Comparison of ENCODE assay signal across 1 cellular context in the genomic region with DNA sequence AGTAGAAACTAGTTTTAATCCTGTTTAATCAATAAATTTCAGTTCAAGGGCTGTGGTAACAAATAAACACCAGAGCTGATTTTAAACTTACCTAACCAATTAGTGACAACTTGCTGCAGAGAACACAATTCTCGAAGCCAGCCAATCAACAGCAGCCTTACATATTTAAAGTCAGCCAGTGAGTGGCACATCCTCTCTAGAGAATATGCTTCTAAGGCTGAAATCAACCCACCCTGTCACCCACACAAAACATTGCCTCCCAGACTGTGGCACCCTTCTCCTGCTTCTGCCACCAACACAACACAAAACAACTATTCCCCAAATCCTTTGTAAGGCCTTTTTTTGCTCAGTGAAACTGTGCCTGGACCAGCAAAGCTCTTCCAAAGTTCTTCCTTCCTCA.
TF ChIP-seq lines count a peak whose summit lies in the region.

No MANE protein-coding gene starts in this region.

TF ChIP-seq in GM23338, 12 proteins besides CTCF, POLR2A, EP300 and RAD21 (continued from another document):
- TF ChIP-seq, protein P1, sequence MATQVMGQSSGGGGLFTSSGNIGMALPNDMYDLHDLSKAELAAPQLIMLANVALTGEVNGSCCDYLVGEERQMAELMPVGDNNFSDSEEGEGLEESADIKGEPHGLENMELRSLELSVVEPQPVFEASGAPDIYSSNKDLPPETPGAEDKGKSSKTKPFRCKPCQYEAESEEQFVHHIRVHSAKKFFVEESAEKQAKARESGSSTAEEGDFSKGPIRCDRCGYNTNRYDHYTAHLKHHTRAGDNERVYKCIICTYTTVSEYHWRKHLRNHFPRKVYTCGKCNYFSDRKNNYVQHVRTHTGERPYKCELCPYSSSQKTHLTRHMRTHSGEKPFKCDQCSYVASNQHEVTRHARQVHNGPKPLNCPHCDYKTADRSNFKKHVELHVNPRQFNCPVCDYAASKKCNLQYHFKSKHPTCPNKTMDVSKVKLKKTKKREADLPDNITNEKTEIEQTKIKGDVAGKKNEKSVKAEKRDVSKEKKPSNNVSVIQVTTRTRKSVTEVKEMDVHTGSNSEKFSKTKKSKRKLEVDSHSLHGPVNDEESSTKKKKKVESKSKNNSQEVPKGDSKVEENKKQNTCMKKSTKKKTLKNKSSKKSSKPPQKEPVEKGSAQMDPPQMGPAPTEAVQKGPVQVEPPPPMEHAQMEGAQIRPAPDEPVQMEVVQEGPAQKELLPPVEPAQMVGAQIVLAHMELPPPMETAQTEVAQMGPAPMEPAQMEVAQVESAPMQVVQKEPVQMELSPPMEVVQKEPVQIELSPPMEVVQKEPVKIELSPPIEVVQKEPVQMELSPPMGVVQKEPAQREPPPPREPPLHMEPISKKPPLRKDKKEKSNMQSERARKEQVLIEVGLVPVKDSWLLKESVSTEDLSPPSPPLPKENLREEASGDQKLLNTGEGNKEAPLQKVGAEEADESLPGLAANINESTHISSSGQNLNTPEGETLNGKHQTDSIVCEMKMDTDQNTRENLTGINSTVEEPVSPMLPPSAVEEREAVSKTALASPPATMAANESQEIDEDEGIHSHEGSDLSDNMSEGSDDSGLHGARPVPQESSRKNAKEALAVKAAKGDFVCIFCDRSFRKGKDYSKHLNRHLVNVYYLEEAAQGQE (IDR thresholded peaks at IDR 0.05; ENCODE audit: unreplicated experiment), result no peak
- TF ChIP-seq STAT1 (IDR thresholded peaks at IDR 0.05; ENCODE audit: unreplicated experiment) (no peak), NANOG (IDR thresholded peaks at IDR 0.05; ENCODE audit: borderline replicate concordance) (no peak), CREB1 (CRISPR knock-in tag; IDR thresholded peaks at IDR 0.05; ENCODE audit: low read depth) (no peak), ZNF331 (CRISPR knock-in tag; IDR thresholded peaks at IDR 0.05; ENCODE audit: low read depth) (no peak), JUNB (IDR thresholded peaks at IDR 0.05; ENCODE audit: unreplicated experiment) (no peak), ZNF114 (CRISPR knock-in tag; IDR thresholded peaks at IDR 0.05) (no peak), EZH2phosphoT487 (IDR thresholded peaks at IDR 0.05; ENCODE audit: unreplicated experiment) (no peak), EZH2 (IDR thresholded peaks at IDR 0.05; ENCODE audit: low read depth, unreplicated experiment) (no peak), POLR2AphosphoS5 (IDR thresholded peaks at IDR 0.05; ENCODE audit: low read depth) (no peak)
